In the genomic region with DNA sequence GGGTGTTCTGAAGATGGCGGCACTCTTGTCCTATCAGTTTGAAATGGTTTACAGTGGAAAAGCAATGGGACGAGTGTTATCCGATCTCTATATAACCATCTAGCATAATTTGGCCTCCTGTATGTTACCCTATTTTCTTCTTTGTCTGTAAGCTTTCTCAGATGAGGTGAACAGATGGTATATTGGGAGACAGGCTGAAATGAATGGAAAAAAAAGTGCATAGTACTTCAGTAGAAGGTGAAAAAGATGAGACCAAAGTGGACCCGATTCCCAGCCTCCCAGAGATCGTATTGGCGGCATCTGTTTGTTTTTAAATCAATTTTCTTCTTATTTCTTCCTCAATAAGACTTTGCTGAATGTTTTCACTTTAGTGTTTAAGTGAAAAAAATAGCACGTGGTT, we compare ENCODE assay signal across 23 cellular contexts.
"Had no signal": no experiment of that assay in that cellular context is flagged by ENCODE, and none has a peak within 500 bp of the region (broad histone marks: within the 10 kb centered on the region; RNA-seq: fewer than 3 reads in every experiment).

No MANE protein-coding gene starts in this region.

- ATAC-seq: activated CD8-positive, alpha-beta T cell treated with anti-CD3 and anti-CD28 coated beads, Interleukin-2, amount 10 ng/mL, durations not matched to agents 7 days and 5 days; body of pancreas; Panc1 had no signal

- DNase-seq: activated CD4-positive, alpha-beta T cell treated with anti-CD3 and anti-CD28 coated beads, Interleukin-2, amount 10 ng/mL, durations not matched to agents 7 days and 5 days; activated CD4-positive, alpha-beta T cell treated with anti-CD3 and anti-CD28 coated beads, Interleukin-2, amount 50 U/mL, for 48 hours; activated CD8-positive, alpha-beta T cell treated with anti-CD3 and anti-CD28 coated beads, Interleukin-2, amount 10 ng/mL, durations not matched to agents 7 days and 5 days; activated gamma-delta T cell; activated naive CD4-positive, alpha-beta T cell treated with Interleukin-2 at 50 U/mL for 16 hours; activated naive CD8-positive, alpha-beta T cell treated with anti-CD3 and anti-CD28 coated beads, Interleukin-2, amount 10 ng/mL, durations not matched to agents 7 days and 5 days; activated T-cell treated with anti-CD3 and anti-CD28 coated beads, Interleukin-2, amount 50 U/mL, for 24 hours; body of pancreas; cerebellar nuclear complex; KG1; NCI-H1417; NCI-H146; NCI-H187; NCI-H2029 treated with DMSO at 0.1 percent for 48 hours; SHP77; SJCRH30 had no signal

- H3K27me3 ChIP-seq: body of pancreas, breast epithelium, SJCRH30 had no signal

- H3K36me3 ChIP-seq: breast epithelium, SJCRH30 had no signal

- H3K4me3 ChIP-seq: body of pancreas, breast epithelium, SJCRH30, SK-N-MC had no signal

- H3K4me1 Mint-ChIP-seq: activated CD4-positive, alpha-beta T cell treated with anti-CD3 and anti-CD28 coated beads, Interleukin-2, amount 10 ng/mL, durations not matched to agents 7 days and 5 days; activated naive CD4-positive, alpha-beta T cell treated with anti-CD3 and anti-CD28 coated beads, Interleukin-2, amount 50 U/mL, for 24 hours; activated naive CD8-positive, alpha-beta T cell treated with anti-CD3 and anti-CD28 coated beads, Interleukin-2, amount 10 ng/mL, durations not matched to agents 7 days and 5 days had no signal

- H3K27me3 Mint-ChIP-seq: activated CD4-positive, alpha-beta T cell treated with anti-CD3 and anti-CD28 coated beads, Interleukin-2, amount 10 ng/mL, durations not matched to agents 7 days and 5 days; activated naive CD8-positive, alpha-beta T cell treated with anti-CD3 and anti-CD28 coated beads, Interleukin-2, amount 10 ng/mL, durations not matched to agents 7 days and 5 days had no signal

- H3K4me1 ChIP-seq: body of pancreas, breast epithelium had no signal

- H3K9me3 ChIP-seq: body of pancreas, breast epithelium, SJCRH30 had no signal

- H3K4me3 Mint-ChIP-seq: activated CD4-positive, alpha-beta T cell treated with anti-CD3 and anti-CD28 coated beads, Interleukin-2, amount 10 ng/mL, durations not matched to agents 7 days and 5 days; activated CD8-positive, alpha-beta T cell treated with anti-CD3 and anti-CD28 coated beads, Interleukin-2, amount 10 ng/mL, durations not matched to agents 7 days and 5 days; activated naive CD4-positive, alpha-beta T cell treated with anti-CD3 and anti-CD28 coated beads, Interleukin-2, amount 50 U/mL, for 24 hours; activated naive CD8-positive, alpha-beta T cell treated with anti-CD3 and anti-CD28 coated beads, Interleukin-2, amount 10 ng/mL, durations not matched to agents 7 days and 5 days; activated T-cell treated with anti-CD3 and anti-CD28 coated beads, Interleukin-2, amount 50 U/mL, for 24 hours; T-helper 1 cell treated with Interleukin-12 subunit alpha and Interleukin-12 subunit beta and Interleukin-4 antibody, amounts not matched to agents 30 μg/mL and 1 μg/mL, for 36 hours; T-helper 2 cell treated with Interferon-gamma antibody and Interleukin-4, amounts not matched to agents 5 μg/mL and 100 μg/mL, for 36 hours had no signal

- H3K36me3 Mint-ChIP-seq: activated naive CD4-positive, alpha-beta T cell treated with anti-CD3 and anti-CD28 coated beads, Interleukin-2, amount 50 U/mL, for 24 hours; activated naive CD8-positive, alpha-beta T cell treated with anti-CD3 and anti-CD28 coated beads, Interleukin-2, amount 10 ng/mL, durations not matched to agents 7 days and 5 days had no signal

- H3K9me3 Mint-ChIP-seq: activated CD4-positive, alpha-beta T cell treated with anti-CD3 and anti-CD28 coated beads, Interleukin-2, amount 10 ng/mL, durations not matched to agents 7 days and 5 days; activated naive CD4-positive, alpha-beta T cell treated with anti-CD3 and anti-CD28 coated beads, Interleukin-2, amount 50 U/mL, for 24 hours; activated naive CD8-positive, alpha-beta T cell treated with anti-CD3 and anti-CD28 coated beads, Interleukin-2, amount 10 ng/mL, durations not matched to agents 7 days and 5 days; activated T-cell treated with anti-CD3 and anti-CD28 coated beads, Interleukin-2, amount 50 U/mL, for 24 hours; activated T-helper 2 cell treated with anti-CD3 and anti-CD28 coated beads, Interferon-gamma antibody, Interleukin-2, Interleukin-4, amounts not matched to agents 10 μg/mL and 5 μg/mL and 100 μg/mL, durations not matched to agents 14 hours and 24 hours and 36 hours; T-helper 1 cell treated with Interleukin-12 subunit alpha and Interleukin-12 subunit beta and Interleukin-4 antibody, amounts not matched to agents 30 μg/mL and 1 μg/mL, for 36 hours; T-helper 2 cell treated with Interferon-gamma antibody and Interleukin-4, amounts not matched to agents 5 μg/mL and 100 μg/mL, for 36 hours had no signal

- H3K27ac ChIP-seq: body of pancreas, breast epithelium, SJCRH30, SK-N-MC had no signal

- H3K27ac Mint-ChIP-seq: activated CD4-positive, alpha-beta T cell treated with anti-CD3 and anti-CD28 coated beads, Interleukin-2, amount 10 ng/mL, durations not matched to agents 7 days and 5 days; activated CD8-positive, alpha-beta T cell treated with anti-CD3 and anti-CD28 coated beads, Interleukin-2, amount 10 ng/mL, durations not matched to agents 7 days and 5 days; activated naive CD4-positive, alpha-beta T cell treated with anti-CD3 and anti-CD28 coated beads, Interleukin-2, amount 50 U/mL, for 24 hours; activated naive CD8-positive, alpha-beta T cell treated with anti-CD3 and anti-CD28 coated beads, Interleukin-2, amount 10 ng/mL, durations not matched to agents 7 days and 5 days; activated T-cell treated with anti-CD3 and anti-CD28 coated beads, Interleukin-2, amount 50 U/mL, for 24 hours; activated T-helper 2 cell treated with anti-CD3 and anti-CD28 coated beads, Interferon-gamma antibody, Interleukin-2, Interleukin-4, amounts not matched to agents 10 μg/mL and 5 μg/mL and 100 μg/mL, durations not matched to agents 14 hours and 24 hours and 36 hours; T-helper 1 cell treated with Interleukin-12 subunit alpha and Interleukin-12 subunit beta and Interleukin-4 antibody, amounts not matched to agents 30 μg/mL and 1 μg/mL, for 36 hours; T-helper 2 cell treated with Interferon-gamma antibody and Interleukin-4, amounts not matched to agents 5 μg/mL and 100 μg/mL, for 36 hours had no signal
